Comparison of ENCODE assay signal across 8 cellular contexts in genomic region chr19:34217952-34218817, GRCh38. TPM values are rescaled to one million over a fixed set of nuclear protein-coding genes. Genes with fewer than 3 reads are reported as not detected.
DNase-seq lines count a peak whose midpoint lies in the region; ATAC-seq and TF ChIP-seq lines count a peak whose summit lies in the region.

No MANE protein-coding gene starts in this region.

- DNase-seq in GM13977 (ENCODE audit: low spot score) (peak; percentile 42), HT1080 (ENCODE audit: low read depth) (peak; percentile 95), RWPE2 (ENCODE audit: low spot score) (no peak), activated gamma-delta T cell treated with Interleukin-2 at 50 U/mL for 16 hours (peak; percentile 63), kidney tubule cell (ENCODE audit: low spot score) (peak; percentile 85), nucleus accumbens (lab: John Stamatoyannopoulos, UW) (no peak), NCI-H1930 (lab: John Stamatoyannopoulos, UW) (no peak)
- DNase-seq in stimulated activated naive CD8-positive, alpha-beta T cell treated with anti-CD3 and anti-CD28 coated beads, Interleukin-15, amount 100 ng/mL, for 72 hours, result peak; percentile 66 to 80

- H3K27me3 Mint-ChIP-seq in stimulated activated naive CD8-positive, alpha-beta T cell treated with anti-CD3 and anti-CD28 coated beads, Interleukin-15, amount 100 ng/mL, for 72 hours, result no peaks in the 10 kb centered on the region

- H3K27me3 ChIP-seq in RWPE2 (ENCODE audit: insufficient read depth, poor library complexity, severe bottlenecking), result no peaks in the 10 kb centered on the region

- peak; percentile 96 for ATAC-seq in RWPE2 (ENCODE audit: low read depth)
- peak; percentile 97 for ATAC-seq in stimulated activated naive CD8-positive, alpha-beta T cell treated with anti-CD3 and anti-CD28 coated beads, Interleukin-15, amount 100 ng/mL, for 72 hours

- H3K9me3 Mint-ChIP-seq in stimulated activated naive CD8-positive, alpha-beta T cell treated with anti-CD3 and anti-CD28 coated beads, Interleukin-15, amount 100 ng/mL, for 72 hours, result no peaks in the 10 kb centered on the region

- H3K27ac ChIP-seq in RWPE2 (ENCODE audit: poor library complexity, severe bottlenecking), result peak overlapping the region; percentile 23

- TF ChIP-seq CTCF in GM13977 (IDR thresholded peaks at IDR 0.05; ENCODE audit: extremely low read depth, insufficient read depth, missing control alignments), result no peak
- TF ChIP-seq CTCF in RWPE2 (IDR thresholded peaks at IDR 0.05; ENCODE audit: poor library complexity, severe bottlenecking), result no peak

- peaks cover 51% of the 10 kb centered on the region for H3K4me1 Mint-ChIP-seq in stimulated activated naive CD8-positive, alpha-beta T cell treated with anti-CD3 and anti-CD28 coated beads, Interleukin-15, amount 100 ng/mL, for 72 hours

- no peak overlapping the region for H3K4me3 ChIP-seq in RWPE2 (ENCODE audit: severe bottlenecking)

- H3K4me1 ChIP-seq in RWPE2 (ENCODE audit: insufficient read depth, poor library complexity, severe bottlenecking), result peaks cover 13% of the 10 kb centered on the region

- H3K36me3 ChIP-seq in RWPE2 (ENCODE audit: low read depth), result peaks cover 85% of the 10 kb centered on the region

- peak overlapping the region; percentile 58 to 73 for H3K4me3 Mint-ChIP-seq in stimulated activated naive CD8-positive, alpha-beta T cell treated with anti-CD3 and anti-CD28 coated beads, Interleukin-15, amount 100 ng/mL, for 72 hours

- in situ Hi-C loops in GM13977 (cut with MboI; ENCODE audit: low pct_unique_long_range_greater_than_20kb, low sequenced_read_pairs, unreplicated experiment), result no loop called here

- no peaks in the 10 kb centered on the region for H3K9me3 ChIP-seq in RWPE2 (ENCODE audit: severe bottlenecking)

- peak overlapping the region; percentile 1 to 69 for H3K27ac Mint-ChIP-seq in stimulated activated naive CD8-positive, alpha-beta T cell treated with anti-CD3 and anti-CD28 coated beads, Interleukin-15, amount 100 ng/mL, for 72 hours

RNA-seq across cellular contexts. Expression of gene GARRE1, which starts 36.2 kb away (rescaled TPM):
- 7.5 and 8.1 TPM in 2 replicates for total RNA-seq in HT1080 (2014; rRNA removed; shearing (Covaris generic))
- 6.3 and 8.1 TPM in 2 replicates for polyA plus RNA-seq in HT1080 (2015; cell fraction: cytosol; rRNA removed)
- polyA plus RNA-seq in HT1080 (2015; cell fraction: nucleus; rRNA removed), result 13.0 and 15.7 TPM in 2 replicates

RNA-seq across cellular contexts. Expression of gene LSM14A, which starts 45.9 kb away (rescaled TPM):
- total RNA-seq in HT1080 (2014; rRNA removed; shearing (Covaris generic)), result 60.0 and 137 TPM in 2 replicates
- 100 and 107 TPM in 2 replicates for polyA plus RNA-seq in HT1080 (2015; cell fraction: cytosol; rRNA removed)
- polyA plus RNA-seq in HT1080 (2015; cell fraction: nucleus; rRNA removed), result 68.1 and 68.7 TPM in 2 replicates

Comparison
In these comparisons a context has a peak if more than half of its experiments do, and no peak if none do; other contexts are left out.
1. DNase-seq: peak in GM13977 (single experiment), HT1080 (single experiment), activated gamma-delta T cell treated with Interleukin-2 at 50 U/mL for 16 hours (single experiment), kidney tubule cell (single experiment) and stimulated activated naive CD8-positive, alpha-beta T cell treated with anti-CD3 and anti-CD28 coated beads, Interleukin-15, amount 100 ng/mL, for 72 hours (2 of 2); none in RWPE2 (single experiment), nucleus accumbens (0 of 56) and NCI-H1930 (0 of 2).